Comparison of ENCODE assay signal across 8 cellular contexts in genomic region chr6:108117427-108118358, GRCh38. TPM values are rescaled to one million over a fixed set of nuclear protein-coding genes. Genes with fewer than 3 reads are reported as not detected.
DNase-seq lines count a peak whose midpoint lies in the region; ATAC-seq and TF ChIP-seq lines count a peak whose summit lies in the region.

No MANE protein-coding gene starts in this region.

- H3K18ac ChIP-seq in neuronal stem cell (ENCODE audit: low read length), result peak overlapping the region; percentile 94

- peaks cover 37 to 99% (median 94%) of the 10 kb centered on the region in 3 experiments for H3K27me3 ChIP-seq in neuronal stem cell (ENCODE audit: control insufficient read depth in 3 of 3, insufficient read depth in 3 of 3, low read depth in 1 of 3, low read length in 3 of 3)

- POLR2A ChIA-PET in activated CD8-positive, alpha-beta T cell treated with anti-CD3 and anti-CD28 coated beads for 36 hours (lab: Charles Lee), result interaction anchor here (0.7 kb wide), 1 partner anchor 209 kb away, joined by 3 read pairs; no protein-coding TSS in a partner anchor

- H3K4me2 ChIP-seq in neuronal stem cell (ENCODE audit: insufficient read depth, low read length, poor library complexity, severe bottlenecking), result peak overlapping the region; percentile 79

- H3K4me3 ChIP-seq in foreskin fibroblast (ENCODE audit: low read depth in 1 of 2, low read length in 2 of 2) (peak overlapping the region; percentile 54 to 64), neuronal stem cell (ENCODE audit: low read length in 2 of 2) (peak overlapping the region; percentile 34 to 67)

- no peak for TF ChIP-seq CTCF in activated CD8-positive, alpha-beta T cell treated with anti-CD3 and anti-CD28 coated beads for 36 hours (IDR thresholded peaks at IDR 0.05)
- no peak for TF ChIP-seq CTCF in foreskin fibroblast (IDR thresholded peaks at IDR 0.05; ENCODE audit: low read depth, low read length)

- peaks cover 18% of the 10 kb centered on the region; the same call in 1 of the 2 replicates for H3K4me1 ChIP-seq in ES-I3 (ENCODE audit: insufficient read depth, low read length)
- peaks cover 22 to 35% of the 10 kb centered on the region in 2 donors for H3K4me1 ChIP-seq in neuronal stem cell (ENCODE audit: control insufficient read depth in 2 of 2, insufficient read depth in 1 of 2, low read depth in 1 of 2, low read length in 2 of 2)

- peak overlapping the region; percentile 1 for H2BK120ac ChIP-seq in neuronal stem cell (ENCODE audit: low read depth, low read length)

- H2BK12ac ChIP-seq in neuronal stem cell (ENCODE audit: low read length), result peak overlapping the region; percentile 48

- H3K36me3 Mint-ChIP-seq in activated CD8-positive, alpha-beta T cell treated with anti-CD3 and anti-CD28 coated beads for 36 hours (ENCODE audit: low read depth), result no peaks in the 10 kb centered on the region

- H3K27me3 Mint-ChIP-seq in activated CD8-positive, alpha-beta T cell treated with anti-CD3 and anti-CD28 coated beads for 36 hours, result peaks cover 87% of the 10 kb centered on the region

- no peaks in the 10 kb centered on the region for H3K9me3 ChIP-seq in ES-I3 (ENCODE audit: control insufficient read depth, insufficient read depth, low read length)
- peaks cover 0 to 3% of the 10 kb centered on the region in 2 donors for H3K9me3 ChIP-seq in neuronal stem cell (replicated peaks in 1 of 2; ENCODE audit: control insufficient read depth in 2 of 2, insufficient read depth in 1 of 2, low read depth in 1 of 2, low read length in 2 of 2)

- peak overlapping the region; percentile 29 for H3K23ac ChIP-seq in neuronal stem cell (ENCODE audit: low read depth, low read length, poor library complexity)

- CTCF ChIA-PET in activated CD8-positive, alpha-beta T cell treated with anti-CD3 and anti-CD28 coated beads for 36 hours (lab: Charles Lee), result interaction anchor here (0.9 to 1.1 kb wide), 3 partner anchors 31 to 374 kb away, joined by 3 read pairs; no protein-coding TSS in a partner anchor

- H3K4me3 Mint-ChIP-seq in activated CD8-positive, alpha-beta T cell treated with anti-CD3 and anti-CD28 coated beads for 36 hours, result peak overlapping the region; percentile 74

- no peak overlapping the region for H3K4ac ChIP-seq in neuronal stem cell (ENCODE audit: low read length)

- DNase-seq in activated CD8-positive, alpha-beta T cell treated with anti-CD3 and anti-CD28 coated beads for 36 hours, result peak; percentile 39
- DNase-seq in foreskin fibroblast (peak in 1 of 2 donors; percentile 44), neuronal stem cell (ENCODE audit: low spot score) (peak; percentile 31), pons (ENCODE audit: low spot score) (no peak), NCI-H1105 treated with DMSO at 0.1 percent for 48 hours (lab: John Stamatoyannopoulos, UW) (no peak)

- no peak overlapping the region for H3K27ac ChIP-seq in neuronal stem cell (replicated peaks; ENCODE audit: low read length)

- no peaks in the 10 kb centered on the region for H3K36me3 ChIP-seq in ES-I3 (ENCODE audit: insufficient read depth, low read length)
- H3K36me3 ChIP-seq in neuronal stem cell (replicated peaks in 1 of 2; ENCODE audit: control insufficient read depth in 2 of 2, insufficient read depth in 2 of 2, low read length in 2 of 2), result no peaks in the 10 kb centered on the region

- intact Hi-C loops in activated CD8-positive, alpha-beta T cell treated with anti-CD3 and anti-CD28 coated beads for 36 hours (cut with micrococcal nuclease), result loop anchor here (2.0 to 10.0 kb wide), 2 partner anchors 49 to 407 kb away; partner anchors contain the start of gene NR2E1

- peak overlapping the region; percentile 51; the same call in 1 of the 2 replicates for H3K9ac ChIP-seq in ES-I3 (ENCODE audit: low read depth, low read length)
- H3K9ac ChIP-seq in neuronal stem cell (ENCODE audit: low read depth, low read length, poor library complexity), result peak overlapping the region; percentile 26

- peaks cover 48% of the 10 kb centered on the region for H3K4me1 Mint-ChIP-seq in activated CD8-positive, alpha-beta T cell treated with anti-CD3 and anti-CD28 coated beads for 36 hours (ENCODE audit: low read depth)

- peak overlapping the region; percentile 94 for H2BK15ac ChIP-seq in neuronal stem cell (ENCODE audit: low read length)

- H3K9me3 Mint-ChIP-seq in activated CD8-positive, alpha-beta T cell treated with anti-CD3 and anti-CD28 coated beads for 36 hours, result no peaks in the 10 kb centered on the region

- no peak overlapping the region for H4K91ac ChIP-seq in neuronal stem cell (ENCODE audit: low read depth, low read length, poor library complexity)

- no peak overlapping the region for H3K27ac Mint-ChIP-seq in activated CD8-positive, alpha-beta T cell treated with anti-CD3 and anti-CD28 coated beads for 36 hours

- peak; percentile 55 for ATAC-seq in HG03432 (IDR thresholded peaks at IDR 0.05; ENCODE audit: unreplicated experiment)
- ATAC-seq in activated CD8-positive, alpha-beta T cell treated with anti-CD3 and anti-CD28 coated beads for 36 hours, result peak; percentile 62
- no peak for ATAC-seq in HG02623 (IDR thresholded peaks at IDR 0.05; ENCODE audit: unreplicated experiment)

- H4K8ac ChIP-seq in neuronal stem cell (ENCODE audit: low read depth, low read length), result no peak overlapping the region

- H3K79me1 ChIP-seq in neuronal stem cell (ENCODE audit: low read depth, low read length), result no peaks in the 10 kb centered on the region

- H2BK5ac ChIP-seq in neuronal stem cell (ENCODE audit: low read length), result peak overlapping the region; percentile 26

- H2AK5ac ChIP-seq in neuronal stem cell (ENCODE audit: low read depth, low read length), result peak overlapping the region; percentile 91

- H3K14ac ChIP-seq in neuronal stem cell (ENCODE audit: low read length), result peak overlapping the region; percentile 64

- H2AFZ ChIP-seq in neuronal stem cell (ENCODE audit: low read length), result peak overlapping the region; percentile 91

- WGBS in neuronal stem cell (ENCODE audit: extremely low coverage in 2 of 2, insufficient read length in 2 of 2, insufficient replicate concordance in 1 of 2), 2 donors, result no CpG with 5 or more reads among the region's 72 CpGs

RNA-seq across cellular contexts. Expression of gene OSTM1, which starts 43.2 kb away (rescaled TPM):
- total RNA-seq in activated CD8-positive, alpha-beta T cell treated with anti-CD3 and anti-CD28 coated beads for 36 hours, result 1 to 10 TPM; 7.2 to 7.5 TPM
- polyA plus RNA-seq in neuronal stem cell (2013, experiment 1 of 2), result 16.5 TPM
- polyA plus RNA-seq in neuronal stem cell (2013, experiment 2 of 2), result 17.3 TPM

RNA-seq across cellular contexts. Expression of gene NR2E1, which starts 48.1 kb away (rescaled TPM):
- total RNA-seq in activated CD8-positive, alpha-beta T cell treated with anti-CD3 and anti-CD28 coated beads for 36 hours, result not detected
- polyA plus RNA-seq in neuronal stem cell (2013, experiment 1 of 2), result 0.45 TPM
- 0.42 TPM for polyA plus RNA-seq in neuronal stem cell (2013, experiment 2 of 2)

Comparison
In these comparisons a context has a peak if more than half of its experiments do, and no peak if none do; other contexts are left out.
1. DNase-seq: peak in activated CD8-positive, alpha-beta T cell treated with anti-CD3 and anti-CD28 coated beads for 36 hours (single experiment) and neuronal stem cell (single experiment); none in pons (single experiment) and NCI-H1105 treated with DMSO at 0.1 percent for 48 hours (single experiment).